16 cellular contexts compared by ENCODE assay signal in the genomic region with DNA sequence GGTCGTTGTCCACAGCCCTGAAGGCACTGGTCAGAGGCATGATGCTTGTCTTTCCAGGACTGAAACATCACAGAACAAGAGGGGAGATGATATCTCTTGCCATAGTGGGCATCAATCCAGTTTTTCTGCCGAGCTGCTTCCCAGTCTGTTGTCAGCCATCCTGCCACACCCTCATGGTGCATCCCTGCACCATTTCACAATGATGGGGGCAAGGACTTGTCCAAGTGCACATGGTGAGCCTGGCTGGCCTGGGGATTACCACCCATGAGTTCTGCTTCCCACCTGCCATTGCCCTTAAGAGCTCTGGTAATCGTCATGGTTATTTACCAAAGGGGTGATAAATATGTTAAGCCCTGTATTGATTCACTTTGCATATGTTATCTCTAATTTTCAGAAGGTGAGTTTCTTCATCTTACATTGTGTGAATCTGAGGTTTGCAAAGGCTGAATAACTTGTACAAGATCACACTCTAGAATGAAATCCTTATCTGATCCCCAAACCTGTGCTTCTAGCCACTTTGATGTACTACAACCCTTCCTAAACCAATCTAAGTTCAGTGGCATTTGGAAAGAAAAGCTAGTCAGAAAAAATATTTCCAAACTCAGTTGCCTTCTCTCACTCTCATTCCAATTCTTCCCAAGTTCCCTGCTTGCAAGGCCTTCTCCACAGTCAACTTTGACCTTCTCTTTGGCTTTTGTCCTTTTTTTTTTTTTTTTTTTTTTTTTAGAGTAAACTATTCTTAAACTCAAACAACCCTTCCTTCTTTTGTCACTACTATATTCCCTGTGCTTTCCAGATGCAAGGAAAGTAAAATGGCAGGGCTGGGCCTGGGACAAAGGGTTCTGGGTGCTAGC. TPM values are rescaled to one million over a fixed set of nuclear protein-coding genes. Genes with fewer than 3 reads are reported as not detected.
A peak's percentile ranks its signal among the peaks of the same experiment; 100 is the strongest.
DNase-seq lines count a peak whose midpoint lies in the region; ATAC-seq and TF ChIP-seq lines count a peak whose summit lies in the region.
"Had no signal": no experiment of that assay in that cellular context is flagged by ENCODE, and none has a peak within 500 bp of the region (broad histone marks: within the 10 kb centered on the region; RNA-seq: fewer than 3 reads in every experiment).

No MANE protein-coding gene starts in this region.

- peak overlapping the region; percentile 67 for H3K27ac Mint-ChIP-seq in dendritic cell treated with granulocyte-macrophage colony-stimulating factor and Interleukin-4, amounts not matched to agents 40 ng/mL and 50 ng/mL, for 4 days
- H3K27ac Mint-ChIP-seq in activated CD4-positive, alpha-beta memory T cell treated with anti-CD3 and anti-CD28 coated beads, Interleukin-2, amount 10 ng/mL, durations not matched to agents 7 days and 5 days: no peak overlapping the region
- H3K27ac Mint-ChIP-seq: effector memory CD8-positive, alpha-beta T cell had no signal

- H3K9me3 ChIP-seq in psoas muscle: no peaks in the 10 kb centered on the region
- H3K9me3 ChIP-seq: Peyer's patch had no signal

- H3K9me3 Mint-ChIP-seq in dendritic cell treated with granulocyte-macrophage colony-stimulating factor and Interleukin-4, amounts not matched to agents 40 ng/mL and 50 ng/mL, for 4 days: no peaks in the 10 kb centered on the region
- no peaks in the 10 kb centered on the region for H3K9me3 Mint-ChIP-seq in activated CD4-positive, alpha-beta memory T cell treated with anti-CD3 and anti-CD28 coated beads, Interleukin-2, amount 10 ng/mL, durations not matched to agents 7 days and 5 days
- H3K9me3 Mint-ChIP-seq: effector memory CD8-positive, alpha-beta T cell; neural crest cell had no signal

- peaks cover 51% of the 10 kb centered on the region for H3K4me1 Mint-ChIP-seq in dendritic cell treated with granulocyte-macrophage colony-stimulating factor and Interleukin-4, amounts not matched to agents 40 ng/mL and 50 ng/mL, for 4 days (ENCODE audit: low read depth)
- H3K4me1 Mint-ChIP-seq in activated CD4-positive, alpha-beta memory T cell treated with anti-CD3 and anti-CD28 coated beads, Interleukin-2, amount 10 ng/mL, durations not matched to agents 7 days and 5 days: peaks cover 4% of the 10 kb centered on the region
- H3K4me1 Mint-ChIP-seq: neural crest cell had no signal

- H3K27ac ChIP-seq in psoas muscle: peak overlapping the region; percentile 54
- H3K27ac ChIP-seq: C4-2B had no signal

- no peak overlapping the region for H3K4me3 Mint-ChIP-seq in dendritic cell treated with granulocyte-macrophage colony-stimulating factor and Interleukin-4, amounts not matched to agents 40 ng/mL and 50 ng/mL, for 4 days
- no peak overlapping the region for H3K4me3 Mint-ChIP-seq in activated CD4-positive, alpha-beta memory T cell treated with anti-CD3 and anti-CD28 coated beads, Interleukin-2, amount 10 ng/mL, durations not matched to agents 7 days and 5 days
- H3K4me3 Mint-ChIP-seq: effector memory CD8-positive, alpha-beta T cell; neural crest cell had no signal

- peaks cover 24% of the 10 kb centered on the region for H3K4me1 ChIP-seq in psoas muscle

- CTCF ChIA-PET in activated CD4-positive, alpha-beta memory T cell treated with anti-CD3 and anti-CD28 coated beads, Interleukin-2, amount 10 ng/mL, durations not matched to agents 7 days and 5 days (lab: Charles Lee): interaction anchor here (0.9 to 3.9 kb wide), 4 partner anchors 13 to 89 kb away, joined by 3 to 11 read pairs (median 5); no protein-coding TSS in a partner anchor

- no peaks in the 10 kb centered on the region for H3K27me3 Mint-ChIP-seq in dendritic cell treated with granulocyte-macrophage colony-stimulating factor and Interleukin-4, amounts not matched to agents 40 ng/mL and 50 ng/mL, for 4 days
- no peaks in the 10 kb centered on the region for H3K27me3 Mint-ChIP-seq in activated CD4-positive, alpha-beta memory T cell treated with anti-CD3 and anti-CD28 coated beads, Interleukin-2, amount 10 ng/mL, durations not matched to agents 7 days and 5 days
- H3K27me3 Mint-ChIP-seq: effector memory CD8-positive, alpha-beta T cell had no signal

- TF ChIP-seq CTCF in psoas muscle (IDR thresholded peaks at IDR 0.05): no peak

- peaks cover 65% of the 10 kb centered on the region for H3K36me3 Mint-ChIP-seq in dendritic cell treated with granulocyte-macrophage colony-stimulating factor and Interleukin-4, amounts not matched to agents 40 ng/mL and 50 ng/mL, for 4 days (ENCODE audit: low read depth)
- peaks cover 7% of the 10 kb centered on the region for H3K36me3 Mint-ChIP-seq in activated CD4-positive, alpha-beta memory T cell treated with anti-CD3 and anti-CD28 coated beads, Interleukin-2, amount 10 ng/mL, durations not matched to agents 7 days and 5 days (ENCODE audit: low read depth)

- no peak overlapping the region for H3K4me3 ChIP-seq in psoas muscle
- H3K4me3 ChIP-seq: Peyer's patch had no signal

- ATAC-seq in psoas muscle (peak in 1 of 4 donors; percentile 18), GM21576 (IDR thresholded peaks at IDR 0.05; ENCODE audit: unreplicated experiment) (no peak)
- ATAC-seq: effector memory CD8-positive, alpha-beta T cell; HCT116 had no signal

- POLR2A ChIA-PET in activated CD4-positive, alpha-beta memory T cell treated with anti-CD3 and anti-CD28 coated beads, Interleukin-2, amount 10 ng/mL, durations not matched to agents 7 days and 5 days (lab: Charles Lee): no interaction called here

- no peaks in the 10 kb centered on the region for H3K27me3 ChIP-seq in psoas muscle (ENCODE audit: insufficient read depth in 3 of 3, low read length in 2 of 3)
- H3K27me3 ChIP-seq: Peyer's patch had no signal

- peaks cover 0 to 58% of the 10 kb centered on the region in 2 donors for H3K36me3 ChIP-seq in psoas muscle (ENCODE audit: insufficient read depth in 1 of 2, low read depth in 1 of 2)

- DNase-seq in DMS 273 (lab: John Stamatoyannopoulos, UW; ENCODE audit: unreplicated experiment) (peak; percentile 28), DMS 273 treated with DMSO at 0.1 percent for 48 hours (lab: John Stamatoyannopoulos, UW) (no peak), EH (ENCODE audit: low read depth) (peak; percentile 36), psoas muscle (no peak), foreskin melanocyte (no peak)
- no peak for DNase-seq in activated CD4-positive, alpha-beta memory T cell treated with anti-CD3 and anti-CD28 coated beads, Interleukin-2, amount 10 ng/mL, durations not matched to agents 7 days and 5 days
- DNase-seq: activated naive CD4-positive, alpha-beta T cell treated with anti-CD3 and anti-CD28 coated beads, Interleukin-2, amount 50 U/mL, for 16 hours; effector memory CD8-positive, alpha-beta T cell; IMR-90; mammary epithelial cell; Peyer's patch had no signal

- WGBS in psoas muscle, 3 donors: 41 to 58% (median 44%) methylated on average over 3 of the region's 3 CpGs

- intact Hi-C loops in dendritic cell treated with granulocyte-macrophage colony-stimulating factor and Interleukin-4, amounts not matched to agents 40 ng/mL and 50 ng/mL, for 4 days (cut with micrococcal nuclease): no loop called here
- intact Hi-C loops in psoas muscle (cut with DNase I): no loop called here

RNA-seq across cellular contexts. Expression of a gene that starts 2.3 kb away (rescaled TPM):
- 1 to 10 TPM; 1.9 to 7.5 (median 4.7) TPM for total RNA-seq in psoas muscle
- polyA plus RNA-seq in psoas muscle: 1 to 10 TPM in 2 of 3 donors, under 1 TPM in 1; 0.94 to 4.6 (median 1.8) TPM
- 1 to 10 TPM; 1.5 to 2.4 TPM for total RNA-seq in activated CD4-positive, alpha-beta memory T cell treated with anti-CD3 and anti-CD28 coated beads, Interleukin-2, amount 10 ng/mL, durations not matched to agents 7 days and 5 days

RNA-seq across cellular contexts. Expression of a gene that starts 30.3 kb away (rescaled TPM):
- 10 to 100 TPM; 71.3 to 91.8 (median 80.0) TPM for total RNA-seq in psoas muscle
- polyA plus RNA-seq in psoas muscle: 10 to 100 TPM; 13.9 to 64.7 (median 44.5) TPM
- total RNA-seq in activated CD4-positive, alpha-beta memory T cell treated with anti-CD3 and anti-CD28 coated beads, Interleukin-2, amount 10 ng/mL, durations not matched to agents 7 days and 5 days: 100 to 1,000 TPM; 137 to 141 TPM

RNA-seq across cellular contexts. Expression of a gene that starts 33.6 kb away (rescaled TPM):
- total RNA-seq in psoas muscle: 10 to 100 TPM; 31.5 to 52.8 (median 50.2) TPM
- 10 to 100 TPM; 39.5 to 74.3 (median 59.2) TPM for polyA plus RNA-seq in psoas muscle
- 10 to 100 TPM; 28.9 to 31.5 TPM for total RNA-seq in activated CD4-positive, alpha-beta memory T cell treated with anti-CD3 and anti-CD28 coated beads, Interleukin-2, amount 10 ng/mL, durations not matched to agents 7 days and 5 days

RNA-seq across cellular contexts. Expression of a gene that starts 43.8 kb away (rescaled TPM):
- 1 to 10 TPM in 3 of 4 donors, under 1 TPM in 1; 0.89 to 1.9 (median 1.4) TPM for total RNA-seq in psoas muscle
- polyA plus RNA-seq in psoas muscle: 1 to 10 TPM in 1 of 3 donors, under 1 TPM in 2; 0.62 to 2.0 (median 0.66) TPM
- 1 to 10 TPM; 4.2 to 4.7 TPM for total RNA-seq in activated CD4-positive, alpha-beta memory T cell treated with anti-CD3 and anti-CD28 coated beads, Interleukin-2, amount 10 ng/mL, durations not matched to agents 7 days and 5 days

RNA-seq across cellular contexts. Expression of a gene that starts 44.3 kb away (rescaled TPM):
- 10 to 100 TPM; 24.3 to 56.5 (median 30.4) TPM for total RNA-seq in psoas muscle
- 10 to 100 TPM; 18.8 to 80.9 (median 19.0) TPM for polyA plus RNA-seq in psoas muscle
- total RNA-seq in activated CD4-positive, alpha-beta memory T cell treated with anti-CD3 and anti-CD28 coated beads, Interleukin-2, amount 10 ng/mL, durations not matched to agents 7 days and 5 days: 10 to 100 TPM; 12.5 to 13.8 TPM

Comparison
In these comparisons a context has a peak if more than half of its experiments do, and no peak if none do; other contexts are left out.
1. DNase-seq: peak in DMS 273 (single experiment) and EH (single experiment); none in DMS 273 treated with DMSO at 0.1 percent for 48 hours (single experiment), psoas muscle (0 of 2), foreskin melanocyte (single experiment) and activated CD4-positive, alpha-beta memory T cell treated with anti-CD3 and anti-CD28 coated beads, Interleukin-2, amount 10 ng/mL, durations not matched to agents 7 days and 5 days (single experiment).